8 cellular contexts compared by ENCODE assay signal in genomic region chr16:57184890-57185445, GRCh38. TPM values are rescaled to one million over a fixed set of nuclear protein-coding genes. Genes with fewer than 3 reads are reported as not detected.
DNase-seq lines count a peak whose midpoint lies in the region; ATAC-seq, FAIRE-seq and TF ChIP-seq lines count a peak whose summit lies in the region.

No MANE protein-coding gene starts in this region.

- dilution Hi-C loops in keratinocyte (cut with MboI; ENCODE audit: extremely low pct_ligation_motif_present, low sequenced_read_pairs), result no loop called here

- H3K36me3 Mint-ChIP-seq in activated T-helper 17 cell treated with anti-CD3 and anti-CD28 coated beads, Interleukin-2, amount 50 U/mL, for 72 hours (ENCODE audit: low read depth), result peaks cover 24% of the 10 kb centered on the region

- peaks cover 96% of the 10 kb centered on the region for H3K79me2 ChIP-seq in SK-N-SH (ENCODE audit: insufficient read depth)
- H3K79me2 ChIP-seq in keratinocyte (ENCODE audit: control insufficient read depth, insufficient read depth, low read length), result peaks cover 87% of the 10 kb centered on the region

- no peak for ATAC-seq in SK-N-SH treated with all-trans-retinoic acid at 6 μM for 48 hours
- ATAC-seq in activated T-helper 17 cell treated with anti-CD3 and anti-CD28 coated beads, Interleukin-2, amount 50 U/mL, for 72 hours (replicated peaks), result no peak
- ATAC-seq in GM21423 (IDR thresholded peaks at IDR 0.05; ENCODE audit: unreplicated experiment), result no peak

- peak overlapping the region; percentile 97 for H3K4me3 Mint-ChIP-seq in activated T-helper 17 cell treated with anti-CD3 and anti-CD28 coated beads, Interleukin-2, amount 50 U/mL, for 72 hours

- no peaks in the 10 kb centered on the region for H3F3A ChIP-seq in SK-N-SH (replicated peaks; ENCODE audit: insufficient read depth)

- no peaks in the 10 kb centered on the region for H3K9me2 ChIP-seq in SK-N-SH

- H3K4me2 ChIP-seq in SK-N-SH (peak overlapping the region; percentile 89), keratinocyte (ENCODE audit: control insufficient read depth, extremely low read depth, insufficient read depth, low read depth, low read length) (peak overlapping the region; percentile 84)

- DNase-seq in SK-N-SH (peak; percentile 16), keratinocyte (ENCODE audit: low read depth, low spot score) (no peak), superior temporal gyrus (ENCODE audit: extremely low spot score) (peak; percentile 60), 8988T (no peak)
- no peak for DNase-seq in effector CD4-positive, alpha-beta T cell

- H3K9me1 ChIP-seq in keratinocyte (ENCODE audit: control insufficient read depth, extremely low read depth, insufficient read depth, low read length), result no peaks in the 10 kb centered on the region

- H3K4me1 ChIP-seq in SK-N-SH (ENCODE audit: control insufficient read depth in 1 of 2, insufficient read depth in 2 of 2, low read depth in 1 of 2, low read length in 1 of 2) (peaks cover 0 to 16% of the 10 kb centered on the region in 2 experiments; a peak in 2 of 4 replicates), keratinocyte (ENCODE audit: control insufficient read depth, extremely low read depth, insufficient read depth, low read length) (peaks cover 16% of the 10 kb centered on the region)

- peaks cover 19% of the 10 kb centered on the region for H3K4me1 Mint-ChIP-seq in activated T-helper 17 cell treated with anti-CD3 and anti-CD28 coated beads, Interleukin-2, amount 50 U/mL, for 72 hours

- FAIRE-seq in keratinocyte (lab: Jason Lieb, UNC), result no peak

- peak overlapping the region; percentile 79 to 92 for H3K4me3 ChIP-seq in SK-N-SH (ENCODE audit: low read depth in 2 of 2, low read length in 1 of 2)
- peak overlapping the region; percentile 74 to 96 (median 84) for H3K4me3 ChIP-seq in keratinocyte (ENCODE audit: control insufficient read depth in 2 of 3, extremely low read depth in 1 of 3, insufficient read depth in 2 of 3, low read depth in 1 of 3, low read length in 3 of 3)

- CTCF ChIA-PET in SK-N-SH (lab: Yijun Ruan, JAX), result interaction anchor here (1.4 kb wide), 1 partner anchor 101 kb away, joined by 6 read pairs; no protein-coding TSS in a partner anchor

- H3K36me3 ChIP-seq in SK-N-SH (replicated peaks in 1 of 2; ENCODE audit: control insufficient read depth in 1 of 2, insufficient read depth in 2 of 2, low read length in 1 of 2) (peaks cover 0 to 8% of the 10 kb centered on the region in 2 experiments), keratinocyte (ENCODE audit: control insufficient read depth in 2 of 2, extremely low read depth in 1 of 2, insufficient read depth in 2 of 2, low read length in 2 of 2) (peaks cover 3% of the 10 kb centered on the region in 2 experiments)

- peaks cover 2% of the 10 kb centered on the region; the same call in 1 of the 2 replicates for H4K20me1 ChIP-seq in SK-N-SH (ENCODE audit: insufficient read depth)
- no peaks in the 10 kb centered on the region for H4K20me1 ChIP-seq in keratinocyte (ENCODE audit: control insufficient read depth, extremely low read depth, insufficient read depth, low read length)

- TF ChIP-seq RAD21 in SK-N-SH (IDR thresholded peaks at IDR 0.05; ENCODE audit: low read length), result no peak

- no peaks in the 10 kb centered on the region for H3K9me3 ChIP-seq in SK-N-SH
- no peaks in the 10 kb centered on the region for H3K9me3 ChIP-seq in keratinocyte (ENCODE audit: control insufficient read depth, low read depth, low read length)

- TF ChIP-seq CTCF in SK-N-SH (IDR thresholded peaks at IDR 0.05), result no peak
- no peak for TF ChIP-seq CTCF in keratinocyte (optimal IDR thresholded peaks at IDR 0.05 in 1 of 3, IDR thresholded peaks at IDR 0.05 in 1 of 3, conservative IDR thresholded peaks at IDR 0.05 in 1 of 3; ENCODE audit: extremely low read depth in 1 of 3, insufficient read depth in 2 of 3, low read length in 3 of 3)

- POLR2A ChIA-PET in SK-N-SH (lab: Yijun Ruan, JAX), result interaction anchor here (0.7 to 1.4 kb wide), 5 partner anchors 12 to 125 kb away, joined by 3 to 7 read pairs (median 3); partner anchors contain the start of gene ARL2BP

- H2AFZ ChIP-seq in SK-N-SH (ENCODE audit: low read depth) (peak overlapping the region; percentile 72), keratinocyte (ENCODE audit: control insufficient read depth, low read length) (peak overlapping the region; percentile 89)

- peak overlapping the region; percentile 98 for H3K9ac ChIP-seq in SK-N-SH
- H3K9ac ChIP-seq in keratinocyte (ENCODE audit: control insufficient read depth, extremely low read depth, insufficient read depth, low read length), result peak overlapping the region; percentile 97

- 14% methylated on average over 11 of the region's 15 CpGs for WGBS in SK-N-SH (ENCODE audit: low lambda C conversion rate)

- H3K27ac ChIP-seq in SK-N-SH (ENCODE audit: low read depth in 2 of 2, low read length in 1 of 2), result peak overlapping the region; percentile 95 to 97
- peak overlapping the region; percentile 90 for H3K27ac ChIP-seq in keratinocyte (ENCODE audit: control insufficient read depth, insufficient read depth, low read length)

- no peaks in the 10 kb centered on the region for H3K27me3 Mint-ChIP-seq in activated T-helper 17 cell treated with anti-CD3 and anti-CD28 coated beads, Interleukin-2, amount 50 U/mL, for 72 hours

- H3K9me3 Mint-ChIP-seq in activated T-helper 17 cell treated with anti-CD3 and anti-CD28 coated beads, Interleukin-2, amount 50 U/mL, for 72 hours, result no peaks in the 10 kb centered on the region

- H3K27me3 ChIP-seq in SK-N-SH (ENCODE audit: insufficient read depth) (no peaks in the 10 kb centered on the region), keratinocyte (ENCODE audit: control insufficient read depth, extremely low read depth, insufficient read depth, low read length) (no peaks in the 10 kb centered on the region)

- H3K27ac Mint-ChIP-seq in activated T-helper 17 cell treated with anti-CD3 and anti-CD28 coated beads, Interleukin-2, amount 50 U/mL, for 72 hours, result peak overlapping the region; percentile 95

- TF ChIP-seq EP300 in SK-N-SH (IDR thresholded peaks at IDR 0.05; ENCODE audit: borderline replicate concordance in 1 of 2, low read depth in 1 of 2, low read length in 1 of 2), result no peak

TF ChIP-seq in SK-N-SH, 30 proteins besides CTCF, POLR2A, EP300 and RAD21:
- TF ChIP-seq MXI1 (IDR thresholded peaks at IDR 0.05; ENCODE audit: low read depth, low read length), result peak; percentile 26; the same call in 1 of the 2 replicates
- TF ChIP-seq MAX (IDR thresholded peaks at IDR 0.05; ENCODE audit: low read depth), result 0 out of 2 replicates have a peak, but pooled peaks have one; percentile 26
- TF ChIP-seq TAF1 (IDR thresholded peaks at IDR 0.05; ENCODE audit: borderline replicate concordance, low read depth, low read length), result 0 out of 2 replicates have a peak, but pooled peaks have one; percentile 50
- no peak for TF ChIP-seq NFIC (IDR thresholded peaks at IDR 0.05; ENCODE audit: borderline replicate concordance)

TF ChIP-seq in SK-N-SH treated with all-trans-retinoic acid at 6 μM for 48 hours, 23 proteins besides CTCF, POLR2A, EP300 and RAD21 (continues in another document):
- TF ChIP-seq CREB5 (CRISPR knock-in tag; IDR thresholded peaks at IDR 0.05; ENCODE audit: low read depth) (no peak), SNAI2 (CRISPR knock-in tag; IDR thresholded peaks at IDR 0.05) (no peak), ZNF70 (CRISPR knock-in tag; IDR thresholded peaks at IDR 0.05) (no peak)

RNA-seq across cellular contexts. Expression of gene PSME3IP1, which starts 0.9 kb away (rescaled TPM):
- polyA plus RNA-seq in SK-N-SH (2012; rRNA removed), result 80.9 and 92.0 TPM in 2 replicates
- 56.1 and 64.2 TPM in 2 replicates for polyA plus RNA-seq in SK-N-SH (2012; cell fraction: cytosol; rRNA removed)
- polyA plus RNA-seq in SK-N-SH (2012; cell fraction: nucleus; rRNA removed), result 162 and 164 TPM in 2 replicates
- 100 to 1,000 TPM in 1 of 2 donors, 10 to 100 TPM in 1; 79.0 to 103 TPM for total RNA-seq in activated T-helper 17 cell treated with anti-CD3 and anti-CD28 coated beads, Interleukin-2, amount 50 U/mL, for 72 hours
- 66.5 to 75.7 TPM (median 69.2 TPM) in 3 replicates for polyA plus RNA-seq in keratinocyte
- polyA plus RNA-seq in keratinocyte (2011; ENCODE audit: low read depth), result 310 TPM
- 56.1 and 57.7 TPM in 2 replicates for polyA plus RNA-seq in keratinocyte (2011; cell fraction: cytosol; rRNA removed)
- 104 and 119 TPM in 2 replicates for polyA plus RNA-seq in keratinocyte (2011; cell fraction: nucleus; rRNA removed)
- 50.1 and 71.0 TPM in 2 replicates for polyA plus RNA-seq in keratinocyte (2012; ENCODE audit: low replicate concordance)
- polyA minus RNA-seq in keratinocyte, result 59.7 to 75.2 TPM (median 61.9 TPM) in 3 replicates
- 50.6 TPM for polyA minus RNA-seq in keratinocyte (2011; cell fraction: cytosol; rRNA and poly(A)+ RNA removed)
- 19.2 and 37.2 TPM in 2 replicates for polyA minus RNA-seq in keratinocyte (2011; cell fraction: nucleus; rRNA and poly(A)+ RNA removed)

RNA-seq across cellular contexts. Expression of gene RSPRY1, which starts 1.2 kb away (rescaled TPM):
- polyA plus RNA-seq in SK-N-SH (2012; rRNA removed), result 16.6 and 21.7 TPM in 2 replicates
- polyA plus RNA-seq in SK-N-SH (2012; cell fraction: cytosol; rRNA removed), result 18.7 and 21.4 TPM in 2 replicates
- polyA plus RNA-seq in SK-N-SH (2012; cell fraction: nucleus; rRNA removed), result 16.3 and 28.5 TPM in 2 replicates
- total RNA-seq in activated T-helper 17 cell treated with anti-CD3 and anti-CD28 coated beads, Interleukin-2, amount 50 U/mL, for 72 hours, result 10 to 100 TPM; 34.1 to 37.4 TPM
- 33.7 to 42.2 TPM (median 38.9 TPM) in 3 replicates for polyA plus RNA-seq in keratinocyte
- polyA plus RNA-seq in keratinocyte (2011; ENCODE audit: low read depth), result 36.5 TPM
- 22.8 and 42.6 TPM in 2 replicates for polyA plus RNA-seq in keratinocyte (2011; cell fraction: cytosol; rRNA removed)
- polyA plus RNA-seq in keratinocyte (2011; cell fraction: nucleus; rRNA removed), result 45.3 and 50.7 TPM in 2 replicates
- polyA plus RNA-seq in keratinocyte (2012; ENCODE audit: low replicate concordance), result 13.6 and 25.0 TPM in 2 replicates
- polyA minus RNA-seq in keratinocyte, result 47.9 to 108 TPM (median 97.4 TPM) in 3 replicates
- polyA minus RNA-seq in keratinocyte (2011; cell fraction: cytosol; rRNA and poly(A)+ RNA removed), result 46.2 TPM
- polyA minus RNA-seq in keratinocyte (2011; cell fraction: nucleus; rRNA and poly(A)+ RNA removed), result 31.1 and 49.4 TPM in 2 replicates

Comparison
In these comparisons a context has a peak if more than half of its experiments do, and no peak if none do; other contexts are left out.
1. DNase-seq: peak in SK-N-SH (single experiment) and superior temporal gyrus (single experiment); none in keratinocyte (single experiment), effector CD4-positive, alpha-beta T cell (single experiment) and 8988T (single experiment).